Comparison of ENCODE assay signal across 9 cellular contexts in the genomic region with DNA sequence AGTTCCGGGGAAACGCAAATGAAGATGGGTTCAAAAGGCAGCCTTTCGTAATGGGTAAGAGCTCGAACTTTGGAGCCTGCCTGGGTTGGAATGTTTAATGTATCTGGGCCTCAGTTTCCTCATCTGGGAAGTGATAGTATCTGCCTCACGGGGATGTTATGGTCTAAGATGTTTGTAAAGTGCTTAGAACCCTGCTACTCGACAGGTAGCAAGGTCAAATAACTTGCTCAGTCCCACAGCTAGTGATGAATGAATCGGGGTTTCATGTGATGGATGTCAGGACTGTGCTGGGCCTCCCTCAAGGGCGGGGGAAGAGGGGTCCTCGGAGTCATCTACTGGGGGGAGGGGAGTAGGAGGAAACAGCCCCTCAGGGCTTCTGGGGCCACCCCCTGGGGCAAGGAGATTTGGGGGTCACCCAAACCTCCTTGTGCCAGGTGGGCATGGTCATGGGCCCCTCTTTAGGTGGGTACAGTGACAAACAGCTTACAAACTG. TPM values are rescaled to one million over a fixed set of nuclear protein-coding genes. Genes with fewer than 3 reads are reported as not detected.
DNase-seq lines count a peak whose midpoint lies in the region; ATAC-seq and TF ChIP-seq lines count a peak whose summit lies in the region.
"Had no signal": no experiment of that assay in that cellular context is flagged by ENCODE, and none has a peak within 500 bp of the region (broad histone marks: within the 10 kb centered on the region; RNA-seq: fewer than 3 reads in every experiment).

No MANE protein-coding gene starts in this region.

- H3K27ac Mint-ChIP-seq in CD4-positive, CD25-positive, alpha-beta regulatory T cell: peak overlapping the region; percentile 71 to 95 (median 86)
- peak overlapping the region; percentile 86 to 95 for H3K27ac Mint-ChIP-seq in effector memory CD8-positive, alpha-beta T cell

- H3K4me3 Mint-ChIP-seq in CD4-positive, CD25-positive, alpha-beta regulatory T cell: peak overlapping the region; percentile 64 to 90 (median 88)
- peak overlapping the region; percentile 77 to 84 for H3K4me3 Mint-ChIP-seq in effector memory CD8-positive, alpha-beta T cell

- peaks cover 18% of the 10 kb centered on the region for H3K4me1 ChIP-seq in CD4-positive, CD25-positive, alpha-beta regulatory T cell (ENCODE audit: control insufficient read depth, insufficient read depth, low read length, poor library complexity, severe bottlenecking)
- H3K4me1 ChIP-seq in OCI-LY1 (ENCODE audit: insufficient read depth, low read length, severe bottlenecking): peaks cover 46% of the 10 kb centered on the region
- H3K4me1 ChIP-seq in neuron (ENCODE audit: insufficient read depth, low read length): peaks cover 20% of the 10 kb centered on the region

- H3K36me3 ChIP-seq in CD4-positive, CD25-positive, alpha-beta regulatory T cell (ENCODE audit: control insufficient read depth, insufficient read depth, low read length): peaks cover 7% of the 10 kb centered on the region
- H3K36me3 ChIP-seq in OCI-LY1 (ENCODE audit: insufficient read depth, low read length) (peaks cover 28% of the 10 kb centered on the region; the same call in 1 of the 2 replicates), neuron (ENCODE audit: insufficient read depth, low read length) (no peaks in the 10 kb centered on the region)

- peak overlapping the region; percentile 79 for H3K4me2 ChIP-seq in OCI-LY1 (ENCODE audit: low read length)

- no peaks in the 10 kb centered on the region for H3K27me3 Mint-ChIP-seq in CD4-positive, CD25-positive, alpha-beta regulatory T cell
- H3K27me3 Mint-ChIP-seq in effector memory CD8-positive, alpha-beta T cell: no peaks in the 10 kb centered on the region

- H3K79me2 ChIP-seq in OCI-LY1 (ENCODE audit: insufficient read depth, low read length): no peaks in the 10 kb centered on the region

- peaks cover 14 to 56% (median 29%) of the 10 kb centered on the region in 4 donors for H3K4me1 Mint-ChIP-seq in CD4-positive, CD25-positive, alpha-beta regulatory T cell
- H3K4me1 Mint-ChIP-seq in effector memory CD8-positive, alpha-beta T cell (ENCODE audit: low read depth in 2 of 2): peaks cover 36 to 39% of the 10 kb centered on the region in 2 donors

- H3K9me3 ChIP-seq in CD4-positive, CD25-positive, alpha-beta regulatory T cell (ENCODE audit: control insufficient read depth in 2 of 2, low read length in 2 of 2): no peaks in the 10 kb centered on the region
- H3K9me3 ChIP-seq in OCI-LY1 (ENCODE audit: low read length) (no peaks in the 10 kb centered on the region), neuron (ENCODE audit: low read length) (no peaks in the 10 kb centered on the region)

- H3F3A ChIP-seq in OCI-LY1 (ENCODE audit: insufficient read depth, low read length): no peaks in the 10 kb centered on the region

- peak overlapping the region; percentile 89 for H3K4me3 ChIP-seq in CD4-positive, CD25-positive, alpha-beta regulatory T cell (ENCODE audit: low read depth, low read length)
- H3K4me3 ChIP-seq in OCI-LY1 (ENCODE audit: low read depth, low read length, poor library complexity, severe bottlenecking) (peak overlapping the region; percentile 75), neuron (ENCODE audit: low read length) (peak overlapping the region; percentile 65)

- peak overlapping the region; percentile 76 for H3K9ac ChIP-seq in OCI-LY1 (ENCODE audit: low read length)

- no peaks in the 10 kb centered on the region for H3K27me3 ChIP-seq in CD4-positive, CD25-positive, alpha-beta regulatory T cell (ENCODE audit: control insufficient read depth, insufficient read depth, low read length)
- no peaks in the 10 kb centered on the region for H3K27me3 ChIP-seq in OCI-LY1 (ENCODE audit: insufficient read depth, low read length)
- no peaks in the 10 kb centered on the region for H3K27me3 ChIP-seq in neuron (ENCODE audit: insufficient read depth, low read length)

- H3K27ac ChIP-seq in CD4-positive, CD25-positive, alpha-beta regulatory T cell (ENCODE audit: insufficient read depth, low read length, poor library complexity, severe bottlenecking): peak overlapping the region; percentile 85
- peak overlapping the region; percentile 10 for H3K27ac ChIP-seq in OCI-LY1 (ENCODE audit: low read depth, low read length, poor library complexity, severe bottlenecking)

- peaks cover 18% of the 10 kb centered on the region for H3K36me3 Mint-ChIP-seq in CD4-positive, CD25-positive, alpha-beta regulatory T cell
- H3K36me3 Mint-ChIP-seq in effector memory CD8-positive, alpha-beta T cell (ENCODE audit: insufficient read depth): peaks cover 11% of the 10 kb centered on the region

- H3K9me3 Mint-ChIP-seq in CD4-positive, CD25-positive, alpha-beta regulatory T cell: no peaks in the 10 kb centered on the region
- peaks cover 0 to 2% of the 10 kb centered on the region in 2 donors for H3K9me3 Mint-ChIP-seq in effector memory CD8-positive, alpha-beta T cell

- H3K9me2 ChIP-seq in OCI-LY1 (ENCODE audit: low read depth, low read length): no peaks in the 10 kb centered on the region

- peak in 1 of 3 donors; percentile 28 for DNase-seq in CD4-positive, CD25-positive, alpha-beta regulatory T cell
- DNase-seq in effector memory CD8-positive, alpha-beta T cell: no peak
- DNase-seq in NCI-H146 treated with DMSO at 0.1 percent for 48 hours (lab: John Stamatoyannopoulos, UW; ENCODE audit: unreplicated experiment): no peak
- no peak for DNase-seq in amygdala (lab: John Stamatoyannopoulos, UW)

- TF ChIP-seq CTCF in OCI-LY1 (IDR thresholded peaks at IDR 0.05; ENCODE audit: low read length): no peak

- ATAC-seq in CD4-positive, CD25-positive, alpha-beta regulatory T cell (ENCODE audit: low read depth in 2 of 2): no peak
- ATAC-seq in effector memory CD8-positive, alpha-beta T cell (replicated peaks): no peak
- no peak for ATAC-seq in GM18870 (IDR thresholded peaks at IDR 0.05; ENCODE audit: unreplicated experiment)
- no peak for ATAC-seq in HG02763 (IDR thresholded peaks at IDR 0.05; ENCODE audit: unreplicated experiment)

- H2AFZ ChIP-seq in OCI-LY1 (ENCODE audit: low read length) (no peak overlapping the region), neuron (ENCODE audit: low read depth, low read length) (peak overlapping the region; percentile 85)

- H4K20me1 ChIP-seq in OCI-LY1 (ENCODE audit: insufficient read depth, low read length): no peaks in the 10 kb centered on the region

RNA-seq across cellular contexts. Expression of a gene that starts 0.7 kb away (rescaled TPM):
- total RNA-seq in CD4-positive, CD25-positive, alpha-beta regulatory T cell: 7.8 TPM
- polyA plus RNA-seq in CD4-positive, CD25-positive, alpha-beta regulatory T cell: 10 to 100 TPM; 18.3 to 25.5 (median 19.0) TPM

RNA-seq across cellular contexts. Expression of a gene that starts 15.6 kb away (rescaled TPM):
- total RNA-seq in CD4-positive, CD25-positive, alpha-beta regulatory T cell: not detected
- under 1 TPM in 2 of 4 donors, not detected in 2; 0.19 to 0.36 TPM for polyA plus RNA-seq in CD4-positive, CD25-positive, alpha-beta regulatory T cell
- total RNA-seq: myocyte had no signal

RNA-seq across cellular contexts. Expression of a gene that starts 28.9 kb away (rescaled TPM):
- 256 TPM for total RNA-seq in CD4-positive, CD25-positive, alpha-beta regulatory T cell
- polyA plus RNA-seq in CD4-positive, CD25-positive, alpha-beta regulatory T cell: 10 to 100 TPM; 68.9 to 83.4 (median 71.4) TPM

RNA-seq across cellular contexts. Expression of a gene that starts 46.0 kb away (rescaled TPM):
- total RNA-seq in CD4-positive, CD25-positive, alpha-beta regulatory T cell: 35.0 TPM
- polyA plus RNA-seq in CD4-positive, CD25-positive, alpha-beta regulatory T cell: 1 to 10 TPM; 6.2 to 7.5 (median 6.6) TPM
